ENCODE assay signal across 12 cellular contexts in the genomic region with DNA sequence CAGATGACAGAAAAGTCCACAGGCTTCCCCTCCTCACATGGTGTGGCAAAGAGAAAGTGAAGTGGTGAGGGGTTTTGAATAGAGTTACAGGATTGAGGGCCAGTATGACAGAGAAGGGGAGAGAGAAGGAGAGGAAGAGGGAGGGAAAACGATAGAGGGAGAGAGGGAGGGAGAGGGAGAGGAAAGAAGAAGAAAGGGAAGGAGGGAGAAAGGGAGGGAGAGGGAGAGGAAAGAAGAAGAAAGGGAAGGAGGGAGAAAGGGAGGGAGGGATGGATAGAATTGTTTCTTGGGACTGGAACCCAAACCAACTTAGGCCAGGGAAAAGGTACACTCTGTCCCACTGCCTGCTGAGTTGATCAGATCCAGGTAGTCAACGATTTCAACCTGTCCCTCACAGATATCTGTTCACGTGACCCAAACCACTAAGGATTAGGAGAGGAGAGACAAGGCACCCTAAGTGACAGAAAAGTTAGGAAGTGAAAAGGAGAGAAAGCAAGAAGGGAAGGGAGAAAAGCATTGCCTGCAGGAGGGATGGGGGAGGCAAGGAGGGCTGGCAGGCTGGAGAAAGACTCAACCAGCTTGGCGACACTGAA. TPM values are rescaled to one million over a fixed set of nuclear protein-coding genes. Genes with fewer than 3 reads are reported as not detected.
DNase-seq lines count a peak whose midpoint lies in the region; ATAC-seq, FAIRE-seq and TF ChIP-seq lines count a peak whose summit lies in the region.
"Had no signal": no experiment of that assay in that cellular context is flagged by ENCODE, and none has a peak within 500 bp of the region (broad histone marks: within the 10 kb centered on the region; RNA-seq: fewer than 3 reads in every experiment).

No MANE protein-coding gene starts in this region.

- H3K36me3 Mint-ChIP-seq in endodermal cell (ENCODE audit: low read depth), result peaks cover 4% of the 10 kb centered on the region

- in situ Hi-C loops in transverse colon (cut with MboI; ENCODE audit: low pct_ligation_motif_present in 1 of 4, low pct_unique_long_range_greater_than_20kb in 1 of 4, low sequenced_read_pairs in 3 of 4), result no loop called here

- peak overlapping the region; percentile 13 for H3K4me3 ChIP-seq in cardiac muscle cell
- peak overlapping the region; percentile 72 for H3K4me3 ChIP-seq in endodermal cell (ENCODE audit: low read length)
- H3K4me3 ChIP-seq in muscle layer of duodenum (ENCODE audit: low read depth in 1 of 2, low read length in 2 of 2), result peak overlapping the region in 1 of 2 donors; percentile 42
- H3K4me3 ChIP-seq in transverse colon, result no peak overlapping the region

- TF ChIP-seq CTCF in cardiac muscle cell (IDR thresholded peaks at IDR 0.05; ENCODE audit: low read depth, low read length) (no peak), endodermal cell (conservative IDR thresholded peaks at IDR 0.05) (no peak), transverse colon (IDR thresholded peaks at IDR 0.05) (no peak), D721Med (IDR thresholded peaks at IDR 0.05; ENCODE audit: insufficient read depth, missing control alignments) (no peak)

- peaks cover 15% of the 10 kb centered on the region for H3K27me3 Mint-ChIP-seq in endodermal cell (ENCODE audit: insufficient read depth)

- ATAC-seq in Right ventricle myocardium superior (ENCODE audit: poor library complexity), result no peak
- ATAC-seq: activated CD4-positive, alpha-beta T cell treated with anti-CD3 and anti-CD28 coated beads for 36 hours had no signal

- H3K36me3 ChIP-seq in cardiac muscle cell, result no peaks in the 10 kb centered on the region
- no peaks in the 10 kb centered on the region for H3K36me3 ChIP-seq in endodermal cell (ENCODE audit: control insufficient read depth, insufficient read depth, low read length)
- H3K36me3 ChIP-seq in muscle layer of duodenum (ENCODE audit: control insufficient read depth in 1 of 2, insufficient read depth in 2 of 2, low read length in 2 of 2), result no peaks in the 10 kb centered on the region
- H3K36me3 ChIP-seq in transverse colon, result no peaks in the 10 kb centered on the region

- H3K27ac ChIP-seq in cardiac muscle cell, result peak overlapping the region; percentile 99
- peak overlapping the region; percentile 93 for H3K27ac ChIP-seq in endodermal cell (ENCODE audit: low read depth, low read length)
- H3K27ac ChIP-seq in muscle layer of duodenum (ENCODE audit: low read length), result peak overlapping the region; percentile 67
- peak overlapping the region; percentile 49 to 62 (median 58) for H3K27ac ChIP-seq in transverse colon

- FAIRE-seq in D721Med (lab: Jason Lieb, UNC), result no peak

- peak overlapping the region; percentile 33 for H3K4me3 Mint-ChIP-seq in endodermal cell
- H3K4me3 Mint-ChIP-seq: activated CD4-positive, alpha-beta T cell treated with anti-CD3 and anti-CD28 coated beads for 36 hours had no signal

- DNase-seq in cardiac muscle cell (ENCODE audit: low read depth in 1 of 2, low spot score in 1 of 2), result no peak
- no peak for DNase-seq in Right ventricle myocardium superior
- no peak for DNase-seq in endodermal cell
- no peak for DNase-seq in transverse colon
- no peak for DNase-seq in activated CD4-positive, alpha-beta T cell treated with anti-CD3 and anti-CD28 coated beads, Interleukin-2, amount 50 U/mL, for 1 hour
- DNase-seq in posterior vena cava (ENCODE audit: low spot score), result no peak
- no peak for DNase-seq in D721Med (ENCODE audit: insufficient read length, low spot score)
- DNase-seq: activated CD4-positive, alpha-beta T cell treated with anti-CD3 and anti-CD28 coated beads for 36 hours; AML-193; RPMI8226 had no signal

- 40 to 65% methylated on average over 2 to 4 of the region's 4 CpGs for WGBS in endodermal cell (ENCODE audit: insufficient coverage in 1 of 2, insufficient read length in 1 of 2), 2 experiments
- WGBS in transverse colon (ENCODE audit: low coverage in 1 of 2), 2 donors, result 57 to 66% methylated on average over 1 to 4 of the region's 4 CpGs

- H3K9me3 ChIP-seq in cardiac muscle cell (ENCODE audit: low read depth) (no peaks in the 10 kb centered on the region), endodermal cell (ENCODE audit: control insufficient read depth, low read length) (peaks cover 4% of the 10 kb centered on the region), muscle layer of duodenum (ENCODE audit: control insufficient read depth in 1 of 2, low read length in 2 of 2) (no peaks in the 10 kb centered on the region), transverse colon (no peaks in the 10 kb centered on the region)

- H3K27ac Mint-ChIP-seq in endodermal cell, result peak overlapping the region; percentile 93
- H3K27ac Mint-ChIP-seq: activated CD4-positive, alpha-beta T cell treated with anti-CD3 and anti-CD28 coated beads for 36 hours had no signal

- H3K9me3 Mint-ChIP-seq in endodermal cell, result peaks cover 8% of the 10 kb centered on the region

- TF ChIP-seq POLR2A in transverse colon (IDR thresholded peaks at IDR 0.05), result no peak

- intact Hi-C loops in Right ventricle myocardium superior (cut with DNase I) (no loop called here), transverse colon (cut with DNase I; ENCODE audit: low total_unique reads) (no loop called here), posterior vena cava (cut with DNase I) (no loop called here)

- H3K9ac ChIP-seq in endodermal cell (ENCODE audit: extremely low read depth, low read length, poor library complexity, severe bottlenecking), result peak overlapping the region; percentile 73

- H3K4me1 Mint-ChIP-seq in endodermal cell, result peaks cover 16% of the 10 kb centered on the region
- H3K4me1 Mint-ChIP-seq: activated CD4-positive, alpha-beta T cell treated with anti-CD3 and anti-CD28 coated beads for 36 hours had no signal

- H3K27me3 ChIP-seq in cardiac muscle cell, result no peaks in the 10 kb centered on the region
- no peaks in the 10 kb centered on the region for H3K27me3 ChIP-seq in endodermal cell (ENCODE audit: control insufficient read depth, insufficient read depth, low read length, poor library complexity, severe bottlenecking)
- no peaks in the 10 kb centered on the region for H3K27me3 ChIP-seq in muscle layer of duodenum (ENCODE audit: low read depth, low read length)
- peaks cover 6% of the 10 kb centered on the region for H3K27me3 ChIP-seq in transverse colon

- no peak for TF ChIP-seq EP300 in transverse colon (IDR thresholded peaks at IDR 0.05; ENCODE audit: low read depth)

- peaks cover 14% of the 10 kb centered on the region for H3K4me1 ChIP-seq in cardiac muscle cell (ENCODE audit: low read depth)
- no peaks in the 10 kb centered on the region for H3K4me1 ChIP-seq in endodermal cell (ENCODE audit: control insufficient read depth, insufficient read depth, low read length)
- peaks cover 4% of the 10 kb centered on the region in 2 donors for H3K4me1 ChIP-seq in muscle layer of duodenum (ENCODE audit: control insufficient read depth in 1 of 2, insufficient read depth in 2 of 2, low read length in 2 of 2)
- peaks cover 0 to 15% (median 11%) of the 10 kb centered on the region in 4 donors for H3K4me1 ChIP-seq in transverse colon

RNA-seq across cellular contexts. Expression of a gene that starts 8.1 kb away (rescaled TPM):
- not detected in 2 replicates for total RNA-seq in cardiac muscle cell
- 0.37 TPM in 1 of 2 replicates, not detected in the other for polyA plus RNA-seq in cardiac muscle cell
- total RNA-seq in Right ventricle myocardium superior, result not detected
- total RNA-seq in endodermal cell, result 1 to 10 TPM in 1 of 2 donors, under 1 TPM in 1; 0.88 to 2.1 TPM
- polyA plus RNA-seq in endodermal cell (2013, experiment 1 of 2), result 0.39 TPM
- polyA plus RNA-seq in endodermal cell (2013, experiment 2 of 2), result 0.79 TPM
- not detected for total RNA-seq in transverse colon
- total RNA-seq in posterior vena cava, result not detected
- total RNA-seq: activated CD4-positive, alpha-beta T cell treated with anti-CD3 and anti-CD28 coated beads for 36 hours; urinary bladder had no signal
- polyA plus RNA-seq: urinary bladder had no signal

RNA-seq across cellular contexts. Expression of a gene that starts 15.4 kb away (rescaled TPM):
- total RNA-seq in cardiac muscle cell (not detected in 2 replicates), Right ventricle myocardium superior (not detected), endodermal cell (under 1 TPM in 1 of 2 donors, not detected in 1; 0.84 TPM), transverse colon (not detected), posterior vena cava (under 1 TPM in 1 of 2 donors, not detected in 1; 0.38 TPM)
- 0.56 TPM in 1 of 2 replicates, not detected in the other for polyA plus RNA-seq in cardiac muscle cell
- polyA plus RNA-seq in endodermal cell (2013, experiment 1 of 2), result 0.43 TPM
- not detected for polyA plus RNA-seq in endodermal cell (2013, experiment 2 of 2)
- total RNA-seq: activated CD4-positive, alpha-beta T cell treated with anti-CD3 and anti-CD28 coated beads for 36 hours; urinary bladder had no signal
- polyA plus RNA-seq: urinary bladder had no signal

Comparison
In these comparisons a context has a peak if more than half of its experiments do, and no peak if none do; other contexts are left out.
1. H3K4me3 ChIP-seq: peak in cardiac muscle cell (single experiment) and endodermal cell (single experiment); none in transverse colon (0 of 4).
2. Peak in every context shown above with its lines, with median percentiles within 50 percentile points of each other: H3K27ac ChIP-seq.